Comparison of ENCODE assay signal across 16 cellular contexts in the genomic region with DNA sequence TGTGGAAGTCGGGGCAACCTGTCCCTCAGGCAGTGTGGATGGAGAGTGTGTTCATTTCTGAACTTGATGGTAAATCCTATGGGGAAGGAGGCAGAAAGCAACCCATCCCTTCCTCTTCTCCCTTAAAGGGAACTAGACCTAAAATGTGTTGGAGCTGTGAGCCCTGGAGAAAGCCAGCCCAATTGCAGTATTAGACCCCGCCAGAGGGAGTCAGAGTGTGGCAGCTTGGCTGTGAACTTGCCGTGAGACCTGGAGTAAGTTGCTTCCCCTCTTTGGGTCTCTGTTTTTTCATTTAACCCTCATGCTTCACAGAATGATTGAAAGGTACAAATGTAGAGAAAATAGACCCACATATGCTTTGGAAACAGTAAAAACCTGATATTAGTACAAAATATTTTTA.
DNase-seq lines count a peak whose midpoint lies in the region; ATAC-seq and TF ChIP-seq lines count a peak whose summit lies in the region.
"Had no signal": no experiment of that assay in that cellular context is flagged by ENCODE, and none has a peak within 500 bp of the region (broad histone marks: within the 10 kb centered on the region; RNA-seq: fewer than 3 reads in every experiment).

No MANE protein-coding gene starts in this region.

- TF ChIP-seq CTCF in brain microvascular endothelial cell (IDR thresholded peaks at IDR 0.05; ENCODE audit: low read depth, low read length, missing control alignments) (peak; percentile 53), progenitor cell of endocrine pancreas (IDR thresholded peaks at IDR 0.05; ENCODE audit: unreplicated experiment) (peak; percentile 31)

- no peak overlapping the region for H3K27ac ChIP-seq in brain microvascular endothelial cell

- DNase-seq in NCI-H82 (lab: John Stamatoyannopoulos, UW) = peak; percentile 16
- DNase-seq in NCI-H82 treated with DMSO at 0.1 percent for 48 hours (lab: John Stamatoyannopoulos, UW; ENCODE audit: unreplicated experiment) = no peak
- peak; percentile 43 for DNase-seq in MV-4-11 (lab: John Stamatoyannopoulos, UW)
- no peak for DNase-seq in brain microvascular endothelial cell
- DNase-seq in progenitor cell of endocrine pancreas (ENCODE audit: low spot score, unreplicated experiment) = no peak
- DNase-seq in DMS114 treated with DMSO at 0.1 percent for 48 hours (lab: John Stamatoyannopoulos, UW; ENCODE audit: unreplicated experiment) = no peak
- no peak for DNase-seq in NCI-H446 treated with DMSO at 0.1 percent for 48 hours (lab: John Stamatoyannopoulos, UW)
- DNase-seq: activated CD4-positive, alpha-beta T cell treated with anti-CD3 and anti-CD28 coated beads, Interleukin-2, amount 50 U/mL, for 48 hours; activated effector memory CD4-positive, alpha-beta T cell treated with Interleukin-2 at 50 U/mL for 16 hours; NCI-H1436 treated with DMSO at 0.1 percent for 48 hours; NCI-H524; nucleus accumbens; small intestine; T1000 had no signal

- peaks cover 8% of the 10 kb centered on the region for H3K4me1 Mint-ChIP-seq in progenitor cell of endocrine pancreas (ENCODE audit: low read depth)

- no peak overlapping the region for H3K4me3 ChIP-seq in brain microvascular endothelial cell (ENCODE audit: low read depth, low read length)

- no peaks in the 10 kb centered on the region for H3K27me3 Mint-ChIP-seq in progenitor cell of endocrine pancreas

- H3K36me3 ChIP-seq in brain microvascular endothelial cell (replicated peaks) = no peaks in the 10 kb centered on the region

- ATAC-seq in HG03469 (IDR thresholded peaks at IDR 0.05; ENCODE audit: unreplicated experiment) = no peak
- ATAC-seq: Right ventricle myocardium inferior had no signal

- H3K27me3 ChIP-seq in brain microvascular endothelial cell (replicated peaks) = no peaks in the 10 kb centered on the region

- no peak overlapping the region for H3K27ac Mint-ChIP-seq in progenitor cell of endocrine pancreas

- H3K9me3 Mint-ChIP-seq in progenitor cell of endocrine pancreas (ENCODE audit: low read depth) = no peaks in the 10 kb centered on the region

- no peaks in the 10 kb centered on the region for H3K36me3 Mint-ChIP-seq in progenitor cell of endocrine pancreas (ENCODE audit: insufficient read depth)

- in situ Hi-C loops in brain microvascular endothelial cell (cut with HindIII; ENCODE audit: low pct_ligation_motif_present, low sequenced_read_pairs) = no loop called here

- H3K4me3 Mint-ChIP-seq in progenitor cell of endocrine pancreas (ENCODE audit: low read depth) = no peak overlapping the region

Comparison
In these comparisons a context has a peak if more than half of its experiments do, and no peak if none do; other contexts are left out.
1. DNase-seq: peak in NCI-H82 (single experiment) and MV-4-11 (single experiment); none in NCI-H82 treated with DMSO at 0.1 percent for 48 hours (single experiment), brain microvascular endothelial cell (single experiment), progenitor cell of endocrine pancreas (single experiment), DMS114 treated with DMSO at 0.1 percent for 48 hours (single experiment) and NCI-H446 treated with DMSO at 0.1 percent for 48 hours (single experiment).